In genomic region chr2:101781326-101781725, GRCh38 we compare ENCODE assay signal across 14 cellular contexts.
DNase-seq lines count a peak whose midpoint lies in the region; ATAC-seq and TF ChIP-seq lines count a peak whose summit lies in the region.
"Had no signal": no experiment of that assay in that cellular context is flagged by ENCODE, and none has a peak within 500 bp of the region (broad histone marks: within the 10 kb centered on the region; RNA-seq: fewer than 3 reads in every experiment).

No MANE protein-coding gene starts in this region.

- ATAC-seq in activated naive CD8-positive, alpha-beta T cell treated with anti-CD3 and anti-CD28 coated beads, Interleukin-2, amount 50 U/mL, for 24 hours, result peak; percentile 16
- no peak for ATAC-seq in HG02623 (IDR thresholded peaks at IDR 0.05; ENCODE audit: unreplicated experiment)

- intact Hi-C loops in uterus (cut with DNase I; ENCODE audit: low total_unique reads), result no loop called here

- no peak overlapping the region for H3K9ac ChIP-seq in neural progenitor cell

- H3K36me3 Mint-ChIP-seq in activated naive CD8-positive, alpha-beta T cell treated with anti-CD3 and anti-CD28 coated beads, Interleukin-2, amount 50 U/mL, for 24 hours (ENCODE audit: low read depth), result peaks cover 2% of the 10 kb centered on the region
- H3K36me3 Mint-ChIP-seq in neural progenitor cell, result peaks cover 19% of the 10 kb centered on the region

- no peak overlapping the region for H3K27ac ChIP-seq in neural progenitor cell
- H3K27ac ChIP-seq in right atrium auricular region, result no peak overlapping the region
- H3K27ac ChIP-seq in uterus, result no peak overlapping the region

- DNase-seq in ELF-1 (ENCODE audit: low read depth, low spot score), result peak; percentile 18
- peak; percentile 32 for DNase-seq in KG1 (lab: John Stamatoyannopoulos, UW)
- DNase-seq in activated naive CD8-positive, alpha-beta T cell treated with anti-CD3 and anti-CD28 coated beads, Interleukin-2, amount 50 U/mL, for 24 hours, result no peak
- no peak for DNase-seq in neural progenitor cell (ENCODE audit: low spot score)
- no peak for DNase-seq in C1 segment of cervical spinal cord (lab: John Stamatoyannopoulos, UW)
- no peak for DNase-seq in right atrium auricular region (ENCODE audit: low spot score)
- DNase-seq in uterus, result no peak
- DNase-seq: MM.1S; NCI-H774; spleen; stimulated activated CD8-positive, alpha-beta memory T cell treated with anti-CD3 and anti-CD28 coated beads, Interleukin-4, amount 100 ng/mL, for 48 hours had no signal

- H3K27ac Mint-ChIP-seq in activated naive CD8-positive, alpha-beta T cell treated with anti-CD3 and anti-CD28 coated beads, Interleukin-2, amount 50 U/mL, for 24 hours, result peak overlapping the region; percentile 51
- peak overlapping the region; percentile 10 for H3K27ac Mint-ChIP-seq in neural progenitor cell
- H3K27ac Mint-ChIP-seq: activated T-helper 2 cell treated with anti-CD3 and anti-CD28 coated beads, Interferon-gamma antibody, Interleukin-2, Interleukin-4, amounts not matched to agents 10 μg/mL and 5 μg/mL and 100 μg/mL, durations not matched to agents 14 hours and 24 hours and 36 hours; T-helper 2 cell treated with Interferon-gamma antibody and Interleukin-4, amounts not matched to agents 5 μg/mL and 100 μg/mL, for 36 hours had no signal

- TF ChIP-seq CTCF in neural progenitor cell (IDR thresholded peaks at IDR 0.05), result no peak
- TF ChIP-seq CTCF in right atrium auricular region (IDR thresholded peaks at IDR 0.05), result no peak
- TF ChIP-seq CTCF in uterus (IDR thresholded peaks at IDR 0.05), result no peak

- H3K4me1 Mint-ChIP-seq in activated naive CD8-positive, alpha-beta T cell treated with anti-CD3 and anti-CD28 coated beads, Interleukin-2, amount 50 U/mL, for 24 hours, result peaks cover 77% of the 10 kb centered on the region
- H3K4me1 Mint-ChIP-seq in neural progenitor cell, result peaks cover 37% of the 10 kb centered on the region

- no peaks in the 10 kb centered on the region for H3K27me3 ChIP-seq in neural progenitor cell
- H3K27me3 ChIP-seq in right atrium auricular region, result no peaks in the 10 kb centered on the region
- H3K27me3 ChIP-seq in uterus, result no peaks in the 10 kb centered on the region
- H3K27me3 ChIP-seq: spleen had no signal

- peak overlapping the region; percentile 44 for H3K4me3 Mint-ChIP-seq in activated naive CD8-positive, alpha-beta T cell treated with anti-CD3 and anti-CD28 coated beads, Interleukin-2, amount 50 U/mL, for 24 hours
- H3K4me3 Mint-ChIP-seq in neural progenitor cell, result no peak overlapping the region
- H3K4me3 Mint-ChIP-seq: T-helper 2 cell treated with Interferon-gamma antibody and Interleukin-4, amounts not matched to agents 5 μg/mL and 100 μg/mL, for 36 hours had no signal

- H3K4me1 ChIP-seq in neural progenitor cell (peaks cover 38% of the 10 kb centered on the region), right atrium auricular region (peaks cover 0 to 49% of the 10 kb centered on the region in 2 donors), uterus (no peaks in the 10 kb centered on the region)

- H3K4me2 ChIP-seq in neural progenitor cell, result peak overlapping the region; percentile 23

- no peaks in the 10 kb centered on the region for H3K9me3 ChIP-seq in neural progenitor cell (ENCODE audit: low read depth)
- no peaks in the 10 kb centered on the region for H3K9me3 ChIP-seq in right atrium auricular region
- H3K9me3 ChIP-seq in uterus, result no peaks in the 10 kb centered on the region
- H3K9me3 ChIP-seq: spleen had no signal

- H3K9me3 Mint-ChIP-seq in activated naive CD8-positive, alpha-beta T cell treated with anti-CD3 and anti-CD28 coated beads, Interleukin-2, amount 50 U/mL, for 24 hours, result no peaks in the 10 kb centered on the region
- peaks cover 4% of the 10 kb centered on the region for H3K9me3 Mint-ChIP-seq in neural progenitor cell
- H3K9me3 Mint-ChIP-seq: activated T-helper 2 cell treated with anti-CD3 and anti-CD28 coated beads, Interferon-gamma antibody, Interleukin-2, Interleukin-4, amounts not matched to agents 10 μg/mL and 5 μg/mL and 100 μg/mL, durations not matched to agents 14 hours and 24 hours and 36 hours; T-helper 2 cell treated with Interferon-gamma antibody and Interleukin-4, amounts not matched to agents 5 μg/mL and 100 μg/mL, for 36 hours had no signal

- H3K36me3 ChIP-seq in neural progenitor cell (no peaks in the 10 kb centered on the region), right atrium auricular region (no peaks in the 10 kb centered on the region), uterus (no peaks in the 10 kb centered on the region)
- H3K36me3 ChIP-seq: spleen had no signal

- no peak overlapping the region for H2AFZ ChIP-seq in neural progenitor cell (replicated peaks)

- H3F3A ChIP-seq in neural progenitor cell (ENCODE audit: low read depth), result no peaks in the 10 kb centered on the region

- H3K79me2 ChIP-seq in neural progenitor cell (ENCODE audit: low read depth), result peaks cover 100% of the 10 kb centered on the region

- no peak for TF ChIP-seq POLR2A in uterus (IDR thresholded peaks at IDR 0.05)

- H3K4me3 ChIP-seq in neural progenitor cell (no peak overlapping the region), right atrium auricular region (no peak overlapping the region), uterus (no peak overlapping the region)

- no peaks in the 10 kb centered on the region for H3K27me3 Mint-ChIP-seq in activated naive CD8-positive, alpha-beta T cell treated with anti-CD3 and anti-CD28 coated beads, Interleukin-2, amount 50 U/mL, for 24 hours
- H3K27me3 Mint-ChIP-seq in neural progenitor cell (ENCODE audit: insufficient read depth, low read depth), result peaks cover 2% of the 10 kb centered on the region

- H4K20me1 ChIP-seq in neural progenitor cell (ENCODE audit: low read depth), result peaks cover 76% of the 10 kb centered on the region

Comparison
In these comparisons a context has a peak if more than half of its experiments do, and no peak if none do; other contexts are left out.
1. DNase-seq: peak in ELF-1 (single experiment) and KG1 (single experiment); none in activated naive CD8-positive, alpha-beta T cell treated with anti-CD3 and anti-CD28 coated beads, Interleukin-2, amount 50 U/mL, for 24 hours (single experiment), neural progenitor cell (single experiment), C1 segment of cervical spinal cord (0 of 14), right atrium auricular region (single experiment) and uterus (0 of 2).